ENCODE assay signal across 17 cellular contexts in genomic region chr18:54852780-54853675, GRCh38. TPM values are rescaled to one million over a fixed set of nuclear protein-coding genes. Genes with fewer than 3 reads are reported as not detected.
DNase-seq lines count a peak whose midpoint lies in the region; ATAC-seq and TF ChIP-seq lines count a peak whose summit lies in the region.
"Had no signal": no experiment of that assay in that cellular context is flagged by ENCODE, and none has a peak within 500 bp of the region (broad histone marks: within the 10 kb centered on the region; RNA-seq: fewer than 3 reads in every experiment).

No MANE protein-coding gene starts in this region.

- no peak for TF ChIP-seq CTCF in parathyroid adenoma (IDR thresholded peaks at IDR 0.05)

- no peaks in the 10 kb centered on the region for H3K9me3 Mint-ChIP-seq in activated T-cell treated with anti-CD3 and anti-CD28 coated beads, Interleukin-2, amount 50 U/mL, for 72 hours
- no peaks in the 10 kb centered on the region for H3K9me3 Mint-ChIP-seq in activated T-helper 2 cell treated with anti-CD3 and anti-CD28 coated beads, Interferon-gamma antibody, Interleukin-2, Interleukin-4, amounts not matched to agents 10 μg/mL and 5 μg/mL and 100 μg/mL, durations not matched to agents 14 hours and 24 hours and 36 hours

- no peaks in the 10 kb centered on the region for H3K36me3 Mint-ChIP-seq in activated T-cell treated with anti-CD3 and anti-CD28 coated beads, Interleukin-2, amount 50 U/mL, for 72 hours (ENCODE audit: insufficient read depth in 2 of 2)
- H3K36me3 Mint-ChIP-seq in activated T-helper 2 cell treated with anti-CD3 and anti-CD28 coated beads, Interferon-gamma antibody, Interleukin-2, Interleukin-4, amounts not matched to agents 10 μg/mL and 5 μg/mL and 100 μg/mL, durations not matched to agents 14 hours and 24 hours and 36 hours (ENCODE audit: low read depth): no peaks in the 10 kb centered on the region

- peak; percentile 60 to 74 for ATAC-seq in activated T-cell treated with anti-CD3 and anti-CD28 coated beads, Interleukin-2, amount 50 U/mL, for 72 hours (replicated peaks in 1 of 2)
- ATAC-seq: psoas muscle had no signal

- H3K27ac ChIP-seq in parathyroid adenoma: peak overlapping the region; percentile 69
- H3K27ac ChIP-seq: ascending aorta, psoas muscle, WERI-Rb-1 had no signal

- H3K27ac Mint-ChIP-seq in activated T-cell treated with anti-CD3 and anti-CD28 coated beads, Interleukin-2, amount 50 U/mL, for 72 hours: peak overlapping the region; percentile 78
- H3K27ac Mint-ChIP-seq in activated T-helper 2 cell treated with anti-CD3 and anti-CD28 coated beads, Interferon-gamma antibody, Interleukin-2, Interleukin-4, amounts not matched to agents 10 μg/mL and 5 μg/mL and 100 μg/mL, durations not matched to agents 14 hours and 24 hours and 36 hours: no peak overlapping the region
- H3K27ac Mint-ChIP-seq: endodermal cell had no signal

- no peak for DNase-seq in activated T-cell treated with anti-CD3 and anti-CD28 coated beads, Interleukin-2, amount 50 U/mL, for 72 hours
- DNase-seq in activated T-cell treated with anti-CD3 and anti-CD28 coated beads for 4 hours: no peak
- peak; percentile 32 to 85 for DNase-seq in NOMO-1 (lab: John Stamatoyannopoulos, UW; ENCODE audit: unreplicated experiment in 2 of 2)
- no peak for DNase-seq in activated T-helper 2 cell treated with anti-CD3 and anti-CD28 coated beads, Interferon-gamma antibody, Interleukin-2, Interleukin-4, amounts not matched to agents 10 μg/mL and 5 μg/mL and 100 μg/mL, durations not matched to agents 14 hours and 24 hours and 36 hours (ENCODE audit: low spot score)
- no peak for DNase-seq in effector CD8-positive, alpha-beta T cell (lab: John Stamatoyannopoulos, UW)
- DNase-seq in AG20443 (ENCODE audit: low spot score): no peak
- no peak for DNase-seq in NCI-H1417 (lab: John Stamatoyannopoulos, UW)
- DNase-seq: endodermal cell; IMR-90; NCI-H187; psoas muscle; Right ventricle myocardium superior; stimulated activated CD8-positive, alpha-beta memory T cell treated with anti-CD3 and anti-CD28 coated beads, Interleukin-4, amount 100 ng/mL, for 48 hours; trophoblast cell; WERI-Rb-1 had no signal

- H3K4me2 ChIP-seq in parathyroid adenoma (ENCODE audit: low read length): no peak overlapping the region

- no peaks in the 10 kb centered on the region for H3K79me2 ChIP-seq in parathyroid adenoma

- H3K27me3 ChIP-seq in parathyroid adenoma (ENCODE audit: control insufficient read depth, insufficient read depth, low read length): no peaks in the 10 kb centered on the region
- H3K27me3 ChIP-seq: ascending aorta had no signal

- peak overlapping the region; percentile 51 for H2AFZ ChIP-seq in parathyroid adenoma

- H3K27me3 Mint-ChIP-seq in activated T-cell treated with anti-CD3 and anti-CD28 coated beads, Interleukin-2, amount 50 U/mL, for 72 hours (ENCODE audit: low read depth): no peaks in the 10 kb centered on the region
- peaks cover 6% of the 10 kb centered on the region for H3K27me3 Mint-ChIP-seq in activated T-helper 2 cell treated with anti-CD3 and anti-CD28 coated beads, Interferon-gamma antibody, Interleukin-2, Interleukin-4, amounts not matched to agents 10 μg/mL and 5 μg/mL and 100 μg/mL, durations not matched to agents 14 hours and 24 hours and 36 hours (ENCODE audit: low read depth)

- no peaks in the 10 kb centered on the region for H3K9me3 ChIP-seq in parathyroid adenoma (ENCODE audit: control insufficient read depth, low read length)
- H3K9me3 ChIP-seq: ascending aorta, psoas muscle had no signal

- intact Hi-C loops in activated T-helper 2 cell treated with anti-CD3 and anti-CD28 coated beads, Interferon-gamma antibody, Interleukin-2, Interleukin-4, amounts not matched to agents 10 μg/mL and 5 μg/mL and 100 μg/mL, durations not matched to agents 14 hours and 24 hours and 36 hours (cut with micrococcal nuclease): loop anchor here (1.0 to 5.0 kb wide), 5 partner anchors 18 to 134 kb away; no protein-coding TSS in a partner anchor

- no peak overlapping the region for H3K9ac ChIP-seq in parathyroid adenoma

- H3K4me3 Mint-ChIP-seq in activated T-cell treated with anti-CD3 and anti-CD28 coated beads, Interleukin-2, amount 50 U/mL, for 72 hours: peak overlapping the region; percentile 58 to 86
- peak overlapping the region; percentile 6 for H3K4me3 Mint-ChIP-seq in activated T-helper 2 cell treated with anti-CD3 and anti-CD28 coated beads, Interferon-gamma antibody, Interleukin-2, Interleukin-4, amounts not matched to agents 10 μg/mL and 5 μg/mL and 100 μg/mL, durations not matched to agents 14 hours and 24 hours and 36 hours (ENCODE audit: low read depth)
- H3K4me3 Mint-ChIP-seq: endodermal cell had no signal

- no peaks in the 10 kb centered on the region for H3K36me3 ChIP-seq in parathyroid adenoma (ENCODE audit: control insufficient read depth, insufficient read depth, low read length)
- H3K36me3 ChIP-seq: ascending aorta, WERI-Rb-1 had no signal

- H3K4me1 Mint-ChIP-seq in activated T-cell treated with anti-CD3 and anti-CD28 coated beads, Interleukin-2, amount 50 U/mL, for 72 hours (ENCODE audit: low read depth): peaks cover 20% of the 10 kb centered on the region
- peaks cover 22% of the 10 kb centered on the region for H3K4me1 Mint-ChIP-seq in activated T-helper 2 cell treated with anti-CD3 and anti-CD28 coated beads, Interferon-gamma antibody, Interleukin-2, Interleukin-4, amounts not matched to agents 10 μg/mL and 5 μg/mL and 100 μg/mL, durations not matched to agents 14 hours and 24 hours and 36 hours (ENCODE audit: low read depth)

- H3K4me3 ChIP-seq in parathyroid adenoma (ENCODE audit: low read depth, low read length): no peak overlapping the region
- H3K4me3 ChIP-seq: ascending aorta, psoas muscle had no signal

- H3K4me1 ChIP-seq in parathyroid adenoma: no peaks in the 10 kb centered on the region
- H3K4me1 ChIP-seq: ascending aorta, psoas muscle had no signal

RNA-seq across cellular contexts. Expression of gene RAB27B, which starts 24.8 kb away (rescaled TPM):
- under 1 TPM; 0.14 to 0.19 TPM for total RNA-seq in activated T-cell treated with anti-CD3 and anti-CD28 coated beads, Interleukin-2, amount 50 U/mL, for 72 hours
- 0.75 and 0.92 TPM in 2 replicates for total RNA-seq in activated T-helper 2 cell treated with anti-CD3 and anti-CD28 coated beads, Interferon-gamma antibody, Interleukin-2, Interleukin-4, amounts not matched to agents 10 μg/mL and 5 μg/mL and 100 μg/mL, durations not matched to agents 14 hours and 24 hours and 36 hours

Comparison
In these comparisons a context has a peak if more than half of its experiments do, and no peak if none do; other contexts are left out.
1. DNase-seq: peak in NOMO-1 (2 of 2); none in activated T-cell treated with anti-CD3 and anti-CD28 coated beads, Interleukin-2, amount 50 U/mL, for 72 hours (0 of 2), activated T-cell treated with anti-CD3 and anti-CD28 coated beads for 4 hours (single experiment), activated T-helper 2 cell treated with anti-CD3 and anti-CD28 coated beads, Interferon-gamma antibody, Interleukin-2, Interleukin-4, amounts not matched to agents 10 μg/mL and 5 μg/mL and 100 μg/mL, durations not matched to agents 14 hours and 24 hours and 36 hours (single experiment), effector CD8-positive, alpha-beta T cell (single experiment), AG20443 (single experiment) and NCI-H1417 (0 of 3).